Comparison of ENCODE assay signal across 16 cellular contexts in genomic region chr7:85095357-85095756, GRCh38.
"Had no signal": no experiment of that assay in that cellular context is flagged by ENCODE, and none has a peak within 500 bp of the region (broad histone marks: within the 10 kb centered on the region; RNA-seq: fewer than 3 reads in every experiment).

No MANE protein-coding gene starts in this region.

- H3K27ac ChIP-seq: gastrocnemius medialis, lower lobe of right lung, pancreas, sigmoid colon, upper lobe of right lung had no signal

- H3K36me3 Mint-ChIP-seq: natural killer cell; stimulated activated memory B cell treated with anti-CD40 and anti-IgM and Interleukin-4, amounts not matched to agents 10 μg/mL and 1 μg/mL and 100 μg/mL, for 72 hours had no signal

- ATAC-seq: activated CD8-positive, alpha-beta T cell treated with anti-CD3 and anti-CD28 coated beads for 36 hours; gastrocnemius medialis; lower lobe of right lung; natural killer cell; pancreas; stimulated activated memory B cell treated with anti-CD40 and anti-IgM and Interleukin-4, amounts not matched to agents 10 μg/mL and 1 μg/mL and 100 μg/mL, for 72 hours; upper lobe of right lung had no signal

- H3K27me3 ChIP-seq: gastrocnemius medialis, pancreas, sigmoid colon, testis, upper lobe of right lung had no signal

- H3K4me1 ChIP-seq: gastrocnemius medialis, lower lobe of right lung, pancreas, testis, upper lobe of right lung had no signal

- H3K27ac Mint-ChIP-seq: activated CD4-positive, alpha-beta T cell treated with anti-CD3 and anti-CD28 coated beads, Interleukin-2, amount 10 ng/mL, durations not matched to agents 24 days and 14 days; activated CD8-positive, alpha-beta T cell treated with anti-CD3 and anti-CD28 coated beads for 36 hours; activated naive CD4-positive, alpha-beta T cell treated with anti-CD3 and anti-CD28 coated beads for 36 hours; activated T-cell treated with anti-CD3 and anti-CD28 coated beads, Interleukin-2, amount 50 U/mL, for 24 hours; activated T-helper 2 cell treated with anti-CD3 and anti-CD28 coated beads, Interferon-gamma antibody, Interleukin-2, Interleukin-4, amounts not matched to agents 10 μg/mL and 5 μg/mL and 100 μg/mL, durations not matched to agents 14 hours and 24 hours and 36 hours; dendritic cell treated with granulocyte-macrophage colony-stimulating factor and Interleukin-4, amounts not matched to agents 40 ng/mL and 50 ng/mL, for 4 days; natural killer cell; stimulated activated memory B cell treated with anti-CD40 and anti-IgM and Interleukin-4, amounts not matched to agents 10 μg/mL and 1 μg/mL and 100 μg/mL, for 72 hours had no signal

- H3K36me3 ChIP-seq: gastrocnemius medialis, lower lobe of right lung, pancreas, sigmoid colon, upper lobe of right lung had no signal

- H3K9me3 Mint-ChIP-seq: activated CD4-positive, alpha-beta T cell treated with anti-CD3 and anti-CD28 coated beads, Interleukin-2, amount 10 ng/mL, durations not matched to agents 24 days and 14 days; activated CD8-positive, alpha-beta T cell treated with anti-CD3 and anti-CD28 coated beads for 36 hours; activated T-cell treated with anti-CD3 and anti-CD28 coated beads, Interleukin-2, amount 50 U/mL, for 24 hours; activated T-helper 2 cell treated with anti-CD3 and anti-CD28 coated beads, Interferon-gamma antibody, Interleukin-2, Interleukin-4, amounts not matched to agents 10 μg/mL and 5 μg/mL and 100 μg/mL, durations not matched to agents 14 hours and 24 hours and 36 hours; dendritic cell treated with granulocyte-macrophage colony-stimulating factor and Interleukin-4, amounts not matched to agents 40 ng/mL and 50 ng/mL, for 4 days had no signal

- H3K4me3 ChIP-seq: gastrocnemius medialis, lower lobe of right lung, pancreas, sigmoid colon, testis, upper lobe of right lung had no signal

- H3K9me3 ChIP-seq: gastrocnemius medialis, lower lobe of right lung, pancreas, sigmoid colon, testis, upper lobe of right lung had no signal

- H3K4me3 Mint-ChIP-seq: activated CD4-positive, alpha-beta T cell treated with anti-CD3 and anti-CD28 coated beads, Interleukin-2, amount 10 ng/mL, durations not matched to agents 24 days and 14 days; activated CD8-positive, alpha-beta T cell treated with anti-CD3 and anti-CD28 coated beads for 36 hours; activated naive CD4-positive, alpha-beta T cell treated with anti-CD3 and anti-CD28 coated beads for 36 hours; activated T-cell treated with anti-CD3 and anti-CD28 coated beads, Interleukin-2, amount 50 U/mL, for 24 hours; dendritic cell treated with granulocyte-macrophage colony-stimulating factor and Interleukin-4, amounts not matched to agents 40 ng/mL and 50 ng/mL, for 4 days; natural killer cell; stimulated activated memory B cell treated with anti-CD40 and anti-IgM and Interleukin-4, amounts not matched to agents 10 μg/mL and 1 μg/mL and 100 μg/mL, for 72 hours had no signal

- H3K4me1 Mint-ChIP-seq: activated CD4-positive, alpha-beta T cell treated with anti-CD3 and anti-CD28 coated beads, Interleukin-2, amount 10 ng/mL, durations not matched to agents 24 days and 14 days; natural killer cell; stimulated activated memory B cell treated with anti-CD40 and anti-IgM and Interleukin-4, amounts not matched to agents 10 μg/mL and 1 μg/mL and 100 μg/mL, for 72 hours had no signal

- H3K27me3 Mint-ChIP-seq: activated CD4-positive, alpha-beta T cell treated with anti-CD3 and anti-CD28 coated beads, Interleukin-2, amount 10 ng/mL, durations not matched to agents 24 days and 14 days; activated CD8-positive, alpha-beta T cell treated with anti-CD3 and anti-CD28 coated beads for 36 hours; activated T-cell treated with anti-CD3 and anti-CD28 coated beads, Interleukin-2, amount 50 U/mL, for 24 hours; dendritic cell treated with granulocyte-macrophage colony-stimulating factor and Interleukin-4, amounts not matched to agents 40 ng/mL and 50 ng/mL, for 4 days; stimulated activated memory B cell treated with anti-CD40 and anti-IgM and Interleukin-4, amounts not matched to agents 10 μg/mL and 1 μg/mL and 100 μg/mL, for 72 hours had no signal

- DNase-seq: activated CD4-positive, alpha-beta T cell treated with anti-CD3 and anti-CD28 coated beads, Interleukin-2, amount 10 ng/mL, durations not matched to agents 24 days and 14 days; activated CD8-positive, alpha-beta T cell treated with anti-CD3 and anti-CD28 coated beads for 36 hours; activated naive CD4-positive, alpha-beta T cell treated with anti-CD3 and anti-CD28 coated beads for 36 hours; activated T-cell treated with anti-CD3 and anti-CD28 coated beads, Interleukin-2, amount 50 U/mL, for 24 hours; gastrocnemius medialis; lower lobe of right lung; natural killer cell; pancreas; sigmoid colon; stimulated activated CD4-positive, alpha-beta T cell treated with anti-CD3 and anti-CD28 coated beads, Interleukin-4, amount 100 ng/mL, for 24 hours; T1000; testis; upper lobe of right lung had no signal
